In genomic region chr10:120945801-120946302, GRCh38 we compare ENCODE assay signal across 13 cellular contexts.
DNase-seq lines count a peak whose midpoint lies in the region; ATAC-seq and TF ChIP-seq lines count a peak whose summit lies in the region.
"Had no signal": no experiment of that assay in that cellular context is flagged by ENCODE, and none has a peak within 500 bp of the region (broad histone marks: within the 10 kb centered on the region; RNA-seq: fewer than 3 reads in every experiment).

No MANE protein-coding gene starts in this region.

- H3K9me3 Mint-ChIP-seq in activated CD4-positive, alpha-beta T cell treated with anti-CD3 and anti-CD28 coated beads, Interleukin-2, amount 10 ng/mL, durations not matched to agents 7 days and 5 days, result no peaks in the 10 kb centered on the region

- H3K27me3 Mint-ChIP-seq in activated CD4-positive, alpha-beta T cell treated with anti-CD3 and anti-CD28 coated beads, Interleukin-2, amount 10 ng/mL, durations not matched to agents 7 days and 5 days, result peaks cover 25% of the 10 kb centered on the region

- H3K36me3 Mint-ChIP-seq in activated CD4-positive, alpha-beta T cell treated with anti-CD3 and anti-CD28 coated beads, Interleukin-2, amount 10 ng/mL, durations not matched to agents 7 days and 5 days (ENCODE audit: low read depth), result no peaks in the 10 kb centered on the region
- H3K36me3 Mint-ChIP-seq: activated CD8-positive, alpha-beta memory T cell treated with anti-CD3 and anti-CD28 coated beads, Interleukin-2, amount 10 ng/mL, durations not matched to agents 7 days and 5 days; CD4-positive, CD25-positive, alpha-beta regulatory T cell had no signal

- H3K27ac Mint-ChIP-seq in activated CD4-positive, alpha-beta T cell treated with anti-CD3 and anti-CD28 coated beads, Interleukin-2, amount 10 ng/mL, durations not matched to agents 7 days and 5 days, result no peak overlapping the region
- H3K27ac Mint-ChIP-seq: activated CD8-positive, alpha-beta memory T cell treated with anti-CD3 and anti-CD28 coated beads, Interleukin-2, amount 10 ng/mL, durations not matched to agents 7 days and 5 days; CD4-positive, CD25-positive, alpha-beta regulatory T cell had no signal

- CTCF ChIA-PET in activated CD4-positive, alpha-beta T cell treated with anti-CD3 and anti-CD28 coated beads, Interleukin-2, amount 10 ng/mL, durations not matched to agents 7 days and 5 days (lab: Charles Lee), result no interaction called here

- no peak overlapping the region for H3K27ac ChIP-seq in right atrium auricular region

- no peaks in the 10 kb centered on the region for H3K36me3 ChIP-seq in right atrium auricular region

- H3K4me3 ChIP-seq in right atrium auricular region, result no peak overlapping the region

- no peaks in the 10 kb centered on the region for H3K9me3 ChIP-seq in right atrium auricular region

- TF ChIP-seq CTCF in right atrium auricular region (IDR thresholded peaks at IDR 0.05), result no peak

- H3K27me3 ChIP-seq in right atrium auricular region, result peaks cover 0 to 3% of the 10 kb centered on the region in 2 donors

- H3K4me1 ChIP-seq in right atrium auricular region, result peaks cover 0 to 8% of the 10 kb centered on the region in 2 donors

- DNase-seq in DMS 273 (lab: John Stamatoyannopoulos, UW; ENCODE audit: unreplicated experiment), result peak; percentile 62
- DNase-seq in anterior cingulate cortex (lab: John Stamatoyannopoulos, UW), result peak in 55 of 58 donors; percentile 14 to 94 (median 77)
- peak; percentile 73 for DNase-seq in right atrium auricular region (ENCODE audit: low spot score)
- DNase-seq in putamen (ENCODE audit: low spot score), result peak; percentile 96
- DNase-seq in NCI-H2107 (lab: John Stamatoyannopoulos, UW), result no peak
- no peak for DNase-seq in activated CD4-positive, alpha-beta T cell treated with anti-CD3 and anti-CD28 coated beads, Interleukin-2, amount 10 ng/mL, durations not matched to agents 7 days and 5 days
- DNase-seq: activated CD8-positive, alpha-beta memory T cell treated with anti-CD3 and anti-CD28 coated beads, Interleukin-2, amount 10 ng/mL, durations not matched to agents 7 days and 5 days; CD4-positive, CD25-positive, alpha-beta regulatory T cell; central memory CD4-positive, alpha-beta T cell; NCI-H510A treated with DMSO at 0.1 percent for 48 hours had no signal

- no peak for ATAC-seq in HG03135 (IDR thresholded peaks at IDR 0.05; ENCODE audit: unreplicated experiment)
- ATAC-seq in GM19455 (IDR thresholded peaks at IDR 0.05; ENCODE audit: unreplicated experiment), result no peak
- ATAC-seq: activated CD8-positive, alpha-beta memory T cell treated with anti-CD3 and anti-CD28 coated beads, Interleukin-2, amount 10 ng/mL, durations not matched to agents 7 days and 5 days; HepG2 had no signal

- peaks cover 10% of the 10 kb centered on the region for H3K4me1 Mint-ChIP-seq in activated CD4-positive, alpha-beta T cell treated with anti-CD3 and anti-CD28 coated beads, Interleukin-2, amount 10 ng/mL, durations not matched to agents 7 days and 5 days

- POLR2A ChIA-PET in activated CD4-positive, alpha-beta T cell treated with anti-CD3 and anti-CD28 coated beads, Interleukin-2, amount 10 ng/mL, durations not matched to agents 7 days and 5 days (lab: Charles Lee), result no interaction called here

- no peak overlapping the region for H3K4me3 Mint-ChIP-seq in activated CD4-positive, alpha-beta T cell treated with anti-CD3 and anti-CD28 coated beads, Interleukin-2, amount 10 ng/mL, durations not matched to agents 7 days and 5 days
- H3K4me3 Mint-ChIP-seq: activated CD8-positive, alpha-beta memory T cell treated with anti-CD3 and anti-CD28 coated beads, Interleukin-2, amount 10 ng/mL, durations not matched to agents 7 days and 5 days; CD4-positive, CD25-positive, alpha-beta regulatory T cell had no signal

Comparison
In these comparisons a context has a peak if more than half of its experiments do, and no peak if none do; other contexts are left out.
1. DNase-seq: peak in DMS 273 (single experiment), anterior cingulate cortex (55 of 58), right atrium auricular region (single experiment) and putamen (single experiment); none in NCI-H2107 (single experiment) and activated CD4-positive, alpha-beta T cell treated with anti-CD3 and anti-CD28 coated beads, Interleukin-2, amount 10 ng/mL, durations not matched to agents 7 days and 5 days (single experiment).